Comparison of ENCODE assay signal across 25 cellular contexts in the genomic region with DNA sequence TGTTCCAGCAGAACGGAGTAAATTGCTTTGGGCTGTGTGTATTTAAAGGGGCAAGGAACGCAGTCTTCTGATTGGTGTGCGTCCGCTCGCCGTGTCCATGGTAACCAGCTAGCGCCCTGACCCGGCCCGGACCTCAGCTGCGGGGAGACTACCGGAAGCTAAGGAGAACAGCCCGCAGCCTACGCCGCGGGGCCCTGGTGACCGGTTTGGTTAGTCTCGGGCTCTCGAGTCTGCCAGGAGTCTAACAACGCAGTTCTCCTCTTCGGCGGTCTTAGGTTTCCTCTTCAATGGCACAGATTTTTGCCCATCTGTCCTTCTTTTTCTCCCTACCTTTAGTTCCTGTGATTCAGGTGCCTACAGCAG.
DNase-seq lines count a peak whose midpoint lies in the region; ATAC-seq and TF ChIP-seq lines count a peak whose summit lies in the region.
"Had no signal": no experiment of that assay in that cellular context is flagged by ENCODE, and none has a peak within 500 bp of the region (broad histone marks: within the 10 kb centered on the region; RNA-seq: fewer than 3 reads in every experiment).

No MANE protein-coding gene starts in this region.

- peak overlapping the region; percentile 69 for H3K27ac ChIP-seq in C4-2B
- H3K27ac ChIP-seq: parathyroid adenoma, skin epidermis had no signal

- TF ChIP-seq CTCF in C4-2B (conservative IDR thresholded peaks at IDR 0.05): no peak

- ATAC-seq in GM18873 (IDR thresholded peaks at IDR 0.05; ENCODE audit: low FRiP score, unreplicated experiment): no peak
- ATAC-seq: left colon; stimulated activated naive B cell treated with anti-CD40 and anti-IgM and Interleukin-4, amounts not matched to agents 10 μg/mL and 1 μg/mL and 100 μg/mL, for 72 hours had no signal

- DNase-seq in HuH-7 (ENCODE audit: low spot score) (peak; percentile 28), NCI-H2227 treated with DMSO at 0.1 percent for 48 hours (lab: John Stamatoyannopoulos, UW) (peak; percentile 82), iPS-NIHi11 (ENCODE audit: low spot score) (peak; percentile 35), T-helper 2 cell (no peak), superior temporal gyrus (ENCODE audit: extremely low spot score) (no peak)
- DNase-seq in activated CD4-positive, alpha-beta T cell treated with anti-CD3 and anti-CD28 coated beads, Interleukin-2, amount 50 U/mL, for 4 hours: no peak
- DNase-seq: activated CD4-positive, alpha-beta T cell treated with anti-CD3 and anti-CD28 coated beads, Interleukin-2, amount 10 ng/mL, durations not matched to agents 24 days and 14 days; AML-193; anterior cingulate cortex; CD4-positive, alpha-beta T cell; hippocampal formation; immature natural killer cell; left colon; mesenchymal stem cell; NCI-H1436 treated with DMSO at 0.1 percent for 48 hours; NCI-H2171 treated with DMSO at 0.1 percent for 48 hours; NCI-H526 treated with DMSO at 0.1 percent for 48 hours; stimulated activated naive B cell treated with anti-CD40 and anti-IgM and Interleukin-4, amounts not matched to agents 10 μg/mL and 1 μg/mL and 100 μg/mL, for 72 hours; substantia nigra; SW 1271; T-helper 9 cell had no signal

Comparison
In these comparisons a context has a peak if more than half of its experiments do, and no peak if none do; other contexts are left out.
1. DNase-seq: peak in HuH-7 (single experiment), NCI-H2227 treated with DMSO at 0.1 percent for 48 hours (single experiment) and iPS-NIHi11 (single experiment); none in activated CD4-positive, alpha-beta T cell treated with anti-CD3 and anti-CD28 coated beads, Interleukin-2, amount 50 U/mL, for 4 hours (0 of 2), T-helper 2 cell (0 of 5) and superior temporal gyrus (single experiment).